Comparison of ENCODE assay signal across 24 cellular contexts in the genomic region with DNA sequence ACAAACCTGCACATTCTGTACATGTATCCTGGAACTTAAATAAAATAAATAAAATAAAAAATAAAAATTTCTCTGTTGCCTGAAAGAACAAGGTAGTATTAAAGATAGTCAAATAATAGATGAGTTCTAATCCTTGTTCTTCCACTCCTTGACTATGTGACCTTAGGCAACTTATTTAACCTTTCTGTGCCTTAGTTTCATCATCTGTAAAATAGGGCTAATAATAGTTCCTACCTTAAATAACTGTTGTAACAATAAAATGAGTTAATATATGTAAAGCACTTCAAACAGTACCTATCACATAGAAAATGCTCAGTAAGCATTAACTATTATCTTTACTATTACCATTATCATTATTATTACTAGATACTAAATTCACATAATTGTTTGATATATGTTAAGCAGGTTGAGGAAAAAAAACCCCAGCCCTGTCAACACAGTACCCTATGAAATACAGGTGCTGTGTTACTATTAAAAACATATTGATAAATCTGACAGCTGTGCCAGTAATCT. TPM values are rescaled to one million over a fixed set of nuclear protein-coding genes. Genes with fewer than 3 reads are reported as not detected.
DNase-seq lines count a peak whose midpoint lies in the region; ATAC-seq, FAIRE-seq and TF ChIP-seq lines count a peak whose summit lies in the region.
"Had no signal": no experiment of that assay in that cellular context is flagged by ENCODE, and none has a peak within 500 bp of the region (broad histone marks: within the 10 kb centered on the region; RNA-seq: fewer than 3 reads in every experiment).

No MANE protein-coding gene starts in this region.

- intact Hi-C loops in HepG2 (cut with micrococcal nuclease; ENCODE audit: unreplicated experiment), result no loop called here
- intact Hi-C loops in right lobe of liver (cut with DNase I), result no loop called here
- intact Hi-C loops in K562 (cut with micrococcal nuclease), result no loop called here
- intact Hi-C loops in ascending aorta (cut with DNase I), result loop anchor here (10.0 kb wide), 1 partner anchor 1535 kb away; no protein-coding TSS in a partner anchor

- POLR2A ChIA-PET in HepG2 (lab: Yijun Ruan, JAX) (no interaction called here), K562 (lab: Yijun Ruan, JAX) (no interaction called here)

- H3K9ac ChIP-seq in HepG2 (ENCODE audit: insufficient read depth, low read depth, low read length) (no peak overlapping the region), K562 (ENCODE audit: insufficient read depth in 1 of 2, low read depth in 2 of 2, low read length in 2 of 2) (no peak overlapping the region)
- H3K9ac ChIP-seq: BLaER1 had no signal

- TF ChIP-seq EP300 in HepG2 (IDR thresholded peaks at IDR 0.05; ENCODE audit: low read depth in 2 of 2, low read length in 2 of 2) (no peak), HepG2 (CRISPR knock-in tag; IDR thresholded peaks at IDR 0.05; ENCODE audit: borderline replicate concordance) (no peak), K562 (IDR thresholded peaks at IDR 0.05; ENCODE audit: low read length) (no peak)

- H3K27me3 ChIP-seq in HepG2 (ENCODE audit: control insufficient read depth in 1 of 2, insufficient read depth in 2 of 2, low read length in 2 of 2), result no peaks in the 10 kb centered on the region
- H3K27me3 ChIP-seq in right lobe of liver, result no peaks in the 10 kb centered on the region
- H3K27me3 ChIP-seq in K562 (ENCODE audit: control insufficient read depth in 2 of 2, insufficient read depth in 2 of 2, low read length in 2 of 2), result no peaks in the 10 kb centered on the region
- H3K27me3 ChIP-seq in ascending aorta, result no peaks in the 10 kb centered on the region
- H3K27me3 ChIP-seq: BE2C, BLaER1 had no signal

- H3K36me3 ChIP-seq in HepG2 (replicated peaks in 1 of 2; ENCODE audit: control insufficient read depth in 1 of 2, insufficient read depth in 2 of 2, low read length in 2 of 2) (peaks cover 3 to 19% of the 10 kb centered on the region in 2 experiments), right lobe of liver (no peaks in the 10 kb centered on the region), K562 (ENCODE audit: control insufficient read depth, insufficient read depth, low read length) (peaks cover 64% of the 10 kb centered on the region), ascending aorta (peaks cover 14 to 19% of the 10 kb centered on the region in 2 donors)

- TF ChIP-seq RAD21 in HepG2 (CRISPR knock-in tag; IDR thresholded peaks at IDR 0.05) (no peak), K562 (CRISPR knock-in tag; conservative IDR thresholded peaks at IDR 0.05 in 1 of 2, IDR thresholded peaks at IDR 0.05 in 1 of 2) (no peak)

- H3K9me1 ChIP-seq in K562 (ENCODE audit: control insufficient read depth, insufficient read depth, low read length), result no peaks in the 10 kb centered on the region

- TF ChIP-seq POLR2A in HepG2 (IDR thresholded peaks at IDR 0.05; ENCODE audit: insufficient read depth in 1 of 2, low read depth in 2 of 2, low read length in 2 of 2) (no peak), right lobe of liver (IDR thresholded peaks at IDR 0.05) (no peak), K562 (conservative IDR thresholded peaks at IDR 0.05) (no peak)

- DNase-seq in HepG2 (ENCODE audit: low spot score) (no peak), right lobe of liver (no peak), K562 (ENCODE audit: extremely low read depth in 1 of 4, low spot score in 3 of 4) (no peak), ascending aorta (ENCODE audit: low spot score in 2 of 2) (no peak), SIG-M5 treated with dmso at 0.1 percent for 504 hours (lab: John Stamatoyannopoulos, UW; ENCODE audit: unreplicated experiment) (no peak)
- DNase-seq: ACHN; BE2C; C1 segment of cervical spinal cord; CD4-positive, alpha-beta memory T cell; CD4-positive, CD25-positive, alpha-beta regulatory T cell; CD8-positive, alpha-beta memory T cell; COR-L47; DMS 273 treated with DMSO at 0.1 percent for 48 hours; DMS153; DMS53; DMS79; DND-41; EL; GDM1 had no signal

- no TSS peak for BruUV-seq in HepG2 (replicated peaks; lab: Mats Ljungman, UMichigan)
- no TSS peak for BruUV-seq in K562 (replicated peaks; lab: Mats Ljungman, UMichigan)

- no peak overlapping the region for H3K4me2 ChIP-seq in HepG2 (ENCODE audit: low read depth, low read length)
- H3K4me2 ChIP-seq in K562 (ENCODE audit: insufficient read depth, low read length), result no peak overlapping the region
- H3K4me2 ChIP-seq: BLaER1 had no signal

- in situ Hi-C loops in HepG2 (cut with HindIII; ENCODE audit: extremely low pct_ligation_motif_present, low pct_unique_long_range_greater_than_20kb), result no loop called here
- in situ Hi-C loops in K562 (cut with MboI), result no loop called here

- no peaks in the 10 kb centered on the region for H3K4me1 ChIP-seq in HepG2 (ENCODE audit: insufficient read depth, low read length)
- H3K4me1 ChIP-seq in right lobe of liver, result no peaks in the 10 kb centered on the region
- no peaks in the 10 kb centered on the region for H3K4me1 ChIP-seq in K562 (replicated peaks in 1 of 2; ENCODE audit: control insufficient read depth in 2 of 2, insufficient read depth in 2 of 2, low read length in 2 of 2)
- H3K4me1 ChIP-seq in ascending aorta, result no peaks in the 10 kb centered on the region
- H3K4me1 ChIP-seq: BE2C, BLaER1 had no signal

- H2AFZ ChIP-seq in HepG2 (ENCODE audit: low read length), result no peak overlapping the region
- no peak overlapping the region for H2AFZ ChIP-seq in K562 (ENCODE audit: low read depth, low read length)

- H3K79me2 ChIP-seq in HepG2 (ENCODE audit: insufficient read depth, low read length) (no peaks in the 10 kb centered on the region), K562 (ENCODE audit: control insufficient read depth, insufficient read depth, low read length) (no peaks in the 10 kb centered on the region)

- CTCF ChIA-PET in HepG2 (lab: Yijun Ruan, JAX; ENCODE audit: low intra/inter-chr PET ratio, low total read pairs), result no interaction called here
- CTCF ChIA-PET in K562 (lab: Yijun Ruan, JAX; ENCODE audit: low intra/inter-chr PET ratio), result no interaction called here

- H3K9me3 ChIP-seq in HepG2 (ENCODE audit: low read length) (no peaks in the 10 kb centered on the region), right lobe of liver (no peaks in the 10 kb centered on the region), K562 (replicated peaks; ENCODE audit: control insufficient read depth, insufficient read depth, low read depth, low read length) (no peaks in the 10 kb centered on the region), ascending aorta (no peaks in the 10 kb centered on the region)
- H3K9me3 ChIP-seq: BE2C, BLaER1 had no signal

- FAIRE-seq in HepG2 (lab: Jason Lieb, UNC) (no peak), K562 (lab: Jason Lieb, UNC) (no peak)
- FAIRE-seq: GM12878, GM12892, GM18507 had no signal

- no peak for TF ChIP-seq CTCF in HepG2 (CRISPR knock-in tag; IDR thresholded peaks at IDR 0.05)
- TF ChIP-seq CTCF in right lobe of liver (IDR thresholded peaks at IDR 0.05), result no peak
- no peak for TF ChIP-seq CTCF in K562 (IDR thresholded peaks at IDR 0.05 in 2 of 3, conservative IDR thresholded peaks at IDR 0.05 in 1 of 3; ENCODE audit: insufficient read depth in 2 of 3, low read depth in 1 of 3, low read length in 3 of 3)
- TF ChIP-seq CTCF in ascending aorta (IDR thresholded peaks at IDR 0.05), result no peak

- no peak for ATAC-seq in HepG2
- no peak for ATAC-seq in right lobe of liver
- ATAC-seq in K562, result no peak
- ATAC-seq: GM12878 had no signal

- H4K20me1 ChIP-seq in HepG2 (ENCODE audit: insufficient read depth, low read length), result no peaks in the 10 kb centered on the region
- no peaks in the 10 kb centered on the region for H4K20me1 ChIP-seq in K562 (replicated peaks; ENCODE audit: control insufficient read depth, insufficient read depth, low read length)
- H4K20me1 ChIP-seq: BLaER1 had no signal

- H3K27ac ChIP-seq in HepG2 (ENCODE audit: extremely low read length, insufficient read depth, low read length) (no peak overlapping the region), right lobe of liver (no peak overlapping the region), K562 (ENCODE audit: extremely low read depth, low read depth, low read length) (no peak overlapping the region), ascending aorta (no peak overlapping the region)
- H3K27ac ChIP-seq: 22Rv1, BLaER1 had no signal

- H3K4me3 ChIP-seq in HepG2 (replicated peaks in 1 of 3; ENCODE audit: insufficient read depth in 1 of 3, low read depth in 2 of 3, low read length in 3 of 3) (no peak overlapping the region), right lobe of liver (no peak overlapping the region), K562 (no peak overlapping the region), ascending aorta (no peak overlapping the region)
- H3K4me3 ChIP-seq: BLaER1, GM12878 had no signal

RNA-seq across cellular contexts. Expression of gene SASS6, which starts 23.1 kb away (rescaled TPM):
- total RNA-seq in HepG2 (2016; rRNA removed; fragmentation: Illumina TruSeq; extraction: Trizol) (10.7 and 18.0 TPM in 2 replicates), right lobe of liver (1 to 10 TPM in 4 of 6 experiments, under 1 TPM in 2; 0.84 to 2.4 (median 1.2) TPM), K562 (2014; rRNA removed) (14.8 and 15.4 TPM in 2 replicates), K562 (2014; rRNA removed; fragmentation: Illumina TruSeq; extraction: Trizol) (34.1 and 38.3 TPM in 2 replicates), K562 (2015; rRNA removed; fragmentation: Illumina TruSeq; extraction: Trizol) (28.8 and 32.9 TPM in 2 replicates), K562 (2021) (18.0 and 18.7 TPM in 2 replicates), ascending aorta (7.0 TPM)
- total RNA-seq in HepG2 (2016; cell fraction: cytosol; rRNA removed; fragmentation: Illumina TruSeq; extraction: Trizol; ENCODE audit: low read depth), result 1.6 and 1.8 TPM in 2 replicates
- 10.9 and 17.6 TPM in 2 replicates for total RNA-seq in HepG2 (2016; cell fraction: insoluble cytoplasmic fraction; rRNA removed; fragmentation: Illumina TruSeq; extraction: Trizol)
- total RNA-seq in HepG2 (2016; cell fraction: membrane; rRNA removed; fragmentation: Illumina TruSeq; extraction: Trizol), result 4.0 and 4.5 TPM in 2 replicates
- total RNA-seq in HepG2 (2016; cell fraction: nucleus; rRNA removed; fragmentation: Illumina TruSeq; extraction: Trizol), result 15.0 and 16.2 TPM in 2 replicates
- polyA plus RNA-seq in HepG2 (2011; rRNA removed) (1.4 and 2.3 TPM in 2 replicates), K562 (2011; rRNA removed) (8.4 and 11.6 TPM in 2 replicates), K562 (2014; fragmentation: Illumina TruSeq; extraction: Trizol) (22.4 and 29.2 TPM in 2 replicates), K562 (2014; fragmentation: Nextera tagmentation; extraction: Ambion mirVana) (10 to 100 TPM; 14.7 to 16.4 TPM), K562 (2014; rRNA removed) (14.9 and 18.5 TPM in 2 replicates)
- polyA plus RNA-seq in HepG2 (2011; cell fraction: cytosol; rRNA removed), result 0.48 and 0.72 TPM in 2 replicates
- 2.1 and 2.5 TPM in 2 replicates for polyA plus RNA-seq in HepG2 (2011; cell fraction: nucleus; rRNA removed)
- 4.0 and 6.9 TPM in 2 replicates for polyA plus RNA-seq in HepG2 (2012)
- 0.26 and 0.27 TPM in 2 replicates for polyA plus RNA-seq in HepG2 (2016; cell fraction: cytosol; fragmentation: Illumina TruSeq; extraction: Trizol; ENCODE audit: low read depth)
- polyA plus RNA-seq in HepG2 (2016; cell fraction: insoluble cytoplasmic fraction; fragmentation: Illumina TruSeq; extraction: Trizol; ENCODE audit: low read depth), result 14.8 and 15.6 TPM in 2 replicates
- polyA plus RNA-seq in HepG2 (2016; cell fraction: membrane; fragmentation: Illumina TruSeq; extraction: Trizol; ENCODE audit: low read depth), result 1.1 and 1.4 TPM in 2 replicates
- polyA plus RNA-seq in HepG2 (2016; cell fraction: nucleus; fragmentation: Illumina TruSeq; extraction: Trizol; ENCODE audit: insufficient read depth, low read depth), result 23.3 and 25.3 TPM in 2 replicates
- polyA minus RNA-seq in HepG2 (2011; rRNA and poly(A)+ RNA removed; ENCODE audit: low replicate concordance), result 1.5 and 4.4 TPM in 2 replicates
- 1.3 and 2.4 TPM in 2 replicates for polyA minus RNA-seq in HepG2 (2011; cell fraction: cytosol; rRNA and poly(A)+ RNA removed)
- 6.5 and 7.0 TPM in 2 replicates for polyA minus RNA-seq in HepG2 (2011; cell fraction: nucleus; rRNA and poly(A)+ RNA removed)
- 6.0 and 37.1 TPM in 2 replicates for total RNA-seq in K562 (2011; cell fraction: chromatin; rRNA removed; ENCODE audit: low replicate concordance)
- 3.0 and 4.3 TPM in 2 replicates for total RNA-seq in K562 (2011; cell fraction: nucleolus; rRNA removed)
- 8.9 and 14.3 TPM in 2 replicates for total RNA-seq in K562 (2011; cell fraction: nucleoplasm; rRNA removed)
- 0.83 and 2.3 TPM in 2 replicates for polyA plus RNA-seq in K562 (2011; cell fraction: cytosol; rRNA removed)
- 11.5 and 13.1 TPM in 2 replicates for polyA plus RNA-seq in K562 (2011; cell fraction: nucleus; rRNA removed)
- 11.9 and 12.3 TPM in 2 replicates for polyA plus RNA-seq in K562 (2012)
- 10.3 and 10.6 TPM in 2 replicates for polyA minus RNA-seq in K562 (2011; rRNA and poly(A)+ RNA removed)
- polyA minus RNA-seq in K562 (2011; cell fraction: cytosol; rRNA and poly(A)+ RNA removed), result 3.1 and 3.6 TPM in 2 replicates
- 6.6 and 12.7 TPM in 2 replicates for polyA minus RNA-seq in K562 (2011; cell fraction: nucleus; rRNA and poly(A)+ RNA removed)

RNA-seq across cellular contexts. Expression of gene TRMT13, which starts 23.4 kb away (rescaled TPM):
- total RNA-seq in HepG2 (2016; rRNA removed; fragmentation: Illumina TruSeq; extraction: Trizol) (12.4 and 15.6 TPM in 2 replicates), right lobe of liver (10 to 100 TPM in 1 of 6 experiments, 1 to 10 TPM in 5; 4.9 to 12.1 (median 6.9) TPM), K562 (2014; rRNA removed) (22.0 and 24.2 TPM in 2 replicates), K562 (2014; rRNA removed; fragmentation: Illumina TruSeq; extraction: Trizol) (30.9 and 32.3 TPM in 2 replicates), K562 (2015; rRNA removed; fragmentation: Illumina TruSeq; extraction: Trizol) (26.8 and 28.9 TPM in 2 replicates), K562 (2021) (18.7 and 22.3 TPM in 2 replicates), ascending aorta (11.4 TPM)
- 1.3 and 1.5 TPM in 2 replicates for total RNA-seq in HepG2 (2016; cell fraction: cytosol; rRNA removed; fragmentation: Illumina TruSeq; extraction: Trizol; ENCODE audit: low read depth)
- total RNA-seq in HepG2 (2016; cell fraction: insoluble cytoplasmic fraction; rRNA removed; fragmentation: Illumina TruSeq; extraction: Trizol), result 12.8 and 17.2 TPM in 2 replicates
- 2.2 and 3.6 TPM in 2 replicates for total RNA-seq in HepG2 (2016; cell fraction: membrane; rRNA removed; fragmentation: Illumina TruSeq; extraction: Trizol)
- 23.2 and 26.0 TPM in 2 replicates for total RNA-seq in HepG2 (2016; cell fraction: nucleus; rRNA removed; fragmentation: Illumina TruSeq; extraction: Trizol)
- polyA plus RNA-seq in HepG2 (2011; rRNA removed) (9.3 and 10.0 TPM in 2 replicates), K562 (2011; rRNA removed) (26.8 and 33.0 TPM in 2 replicates), K562 (2014; fragmentation: Illumina TruSeq; extraction: Trizol) (26.3 and 31.1 TPM in 2 replicates), K562 (2014; fragmentation: Nextera tagmentation; extraction: Ambion mirVana) (10 to 100 TPM; 24.2 to 24.3 TPM), K562 (2014; rRNA removed) (25.6 and 30.3 TPM in 2 replicates)
- 1.4 and 2.1 TPM in 2 replicates for polyA plus RNA-seq in HepG2 (2011; cell fraction: cytosol; rRNA removed)
- 12.4 and 19.0 TPM in 2 replicates for polyA plus RNA-seq in HepG2 (2011; cell fraction: nucleus; rRNA removed)
- polyA plus RNA-seq in HepG2 (2012), result 9.4 and 9.9 TPM in 2 replicates
- 0.52 and 0.58 TPM in 2 replicates for polyA plus RNA-seq in HepG2 (2016; cell fraction: cytosol; fragmentation: Illumina TruSeq; extraction: Trizol; ENCODE audit: low read depth)
- 13.6 and 15.3 TPM in 2 replicates for polyA plus RNA-seq in HepG2 (2016; cell fraction: insoluble cytoplasmic fraction; fragmentation: Illumina TruSeq; extraction: Trizol; ENCODE audit: low read depth)
- polyA plus RNA-seq in HepG2 (2016; cell fraction: membrane; fragmentation: Illumina TruSeq; extraction: Trizol; ENCODE audit: low read depth), result 1.7 and 3.0 TPM in 2 replicates
- 30.9 and 31.7 TPM in 2 replicates for polyA plus RNA-seq in HepG2 (2016; cell fraction: nucleus; fragmentation: Illumina TruSeq; extraction: Trizol; ENCODE audit: insufficient read depth, low read depth)
- 1.7 and 3.2 TPM in 2 replicates for polyA minus RNA-seq in HepG2 (2011; rRNA and poly(A)+ RNA removed; ENCODE audit: low replicate concordance)
- polyA minus RNA-seq in HepG2 (2011; cell fraction: cytosol; rRNA and poly(A)+ RNA removed), result 3.6 TPM in 2 replicates
- polyA minus RNA-seq in HepG2 (2011; cell fraction: nucleus; rRNA and poly(A)+ RNA removed), result 43.8 and 51.6 TPM in 2 replicates
- total RNA-seq in K562 (2011; cell fraction: chromatin; rRNA removed; ENCODE audit: low replicate concordance), result 19.3 and 67.4 TPM in 2 replicates
- 7.8 and 12.4 TPM in 2 replicates for total RNA-seq in K562 (2011; cell fraction: nucleolus; rRNA removed)
- total RNA-seq in K562 (2011; cell fraction: nucleoplasm; rRNA removed), result 20.9 and 33.7 TPM in 2 replicates
- 1.8 and 4.8 TPM in 2 replicates for polyA plus RNA-seq in K562 (2011; cell fraction: cytosol; rRNA removed)
- polyA plus RNA-seq in K562 (2011; cell fraction: nucleus; rRNA removed), result 50.2 and 65.6 TPM in 2 replicates
- polyA plus RNA-seq in K562 (2012), result 15.6 and 16.2 TPM in 2 replicates
- 24.7 and 30.4 TPM in 2 replicates for polyA minus RNA-seq in K562 (2011; rRNA and poly(A)+ RNA removed)
- polyA minus RNA-seq in K562 (2011; cell fraction: cytosol; rRNA and poly(A)+ RNA removed), result 5.4 and 12.7 TPM in 2 replicates
- 27.5 and 45.0 TPM in 2 replicates for polyA minus RNA-seq in K562 (2011; cell fraction: nucleus; rRNA and poly(A)+ RNA removed)

Comparison
In these comparisons a context has a peak if more than half of its experiments do, and no peak if none do; other contexts are left out.
1. Of the 241 proteins assayed by ChIP-seq in both HepG2 and K562: peak only in HepG2: MAFK; only in K562: ESRRA; in both: none; in neither: 239.